Comparison of ENCODE assay signal across 2 cellular contexts in genomic region chr7:151238190-151238810, GRCh38.
TF ChIP-seq lines count a peak whose summit lies in the region.

No MANE protein-coding gene starts in this region.

TF ChIP-seq in SK-N-SH, 30 proteins besides CTCF, POLR2A, EP300 and RAD21:
- TF ChIP-seq EZH2phosphoT487 (IDR thresholded peaks at IDR 0.05; ENCODE audit: borderline replicate concordance, low read depth) (no peak), TCF12 (IDR thresholded peaks at IDR 0.05) (no peak), PBX3 (IDR thresholded peaks at IDR 0.05) (no peak), IRF3 (IDR thresholded peaks at IDR 0.05; ENCODE audit: low read depth, low read length) (no peak), CHD2 (IDR thresholded peaks at IDR 0.05; ENCODE audit: low read length, partially characterized antibody) (no peak), SIN3A (IDR thresholded peaks at IDR 0.05; ENCODE audit: borderline replicate concordance, low read depth, low read length) (no peak), RCOR1 (IDR thresholded peaks at IDR 0.05; ENCODE audit: low read length) (no peak), FOSL2 (IDR thresholded peaks at IDR 0.05; ENCODE audit: borderline replicate concordance, low read depth) (no peak), MEF2A (IDR thresholded peaks at IDR 0.05; ENCODE audit: borderline replicate concordance, low read depth) (no peak), FOXJ3 (CRISPR knock-in tag; IDR thresholded peaks at IDR 0.05) (no peak), TEAD4 (IDR thresholded peaks at IDR 0.05; ENCODE audit: borderline replicate concordance, insufficient read depth) (no peak), MAX (IDR thresholded peaks at IDR 0.05; ENCODE audit: low read depth) (no peak), YY1 (IDR thresholded peaks at IDR 0.05; ENCODE audit: low read depth) (no peak), ELF1 (IDR thresholded peaks at IDR 0.05) (no peak), NRF1 (IDR thresholded peaks at IDR 0.05; ENCODE audit: low read depth, low read length) (no peak), RFX5 (IDR thresholded peaks at IDR 0.05; ENCODE audit: low read length) (no peak)

TF ChIP-seq in SK-N-SH treated with all-trans-retinoic acid at 6 μM for 48 hours, 23 proteins besides CTCF, POLR2A, EP300 and RAD21:
- TF ChIP-seq TOX (CRISPR knock-in tag; IDR thresholded peaks at IDR 0.05; ENCODE audit: borderline replicate concordance) (no peak), ZNF8 (CRISPR knock-in tag; IDR thresholded peaks at IDR 0.05) (no peak), PPARA (CRISPR knock-in tag; IDR thresholded peaks at IDR 0.05; ENCODE audit: borderline replicate concordance) (no peak), ARNTL (CRISPR knock-in tag; IDR thresholded peaks at IDR 0.05; ENCODE audit: borderline replicate concordance, low read depth) (no peak), ZNF565 (CRISPR knock-in tag; conservative IDR thresholded peaks at IDR 0.05; ENCODE audit: low read depth) (no peak), OSR1 (CRISPR knock-in tag; IDR thresholded peaks at IDR 0.05) (no peak), ZNF70 (CRISPR knock-in tag; IDR thresholded peaks at IDR 0.05) (no peak), CSDC2 (CRISPR knock-in tag; IDR thresholded peaks at IDR 0.05) (no peak), CREB5 (CRISPR knock-in tag; IDR thresholded peaks at IDR 0.05; ENCODE audit: low read depth) (no peak), TCF4 (CRISPR knock-in tag; IDR thresholded peaks at IDR 0.05; ENCODE audit: borderline replicate concordance) (no peak), ISL1 (CRISPR knock-in tag; IDR thresholded peaks at IDR 0.05) (no peak)
- TF ChIP-seq, protein P1, sequence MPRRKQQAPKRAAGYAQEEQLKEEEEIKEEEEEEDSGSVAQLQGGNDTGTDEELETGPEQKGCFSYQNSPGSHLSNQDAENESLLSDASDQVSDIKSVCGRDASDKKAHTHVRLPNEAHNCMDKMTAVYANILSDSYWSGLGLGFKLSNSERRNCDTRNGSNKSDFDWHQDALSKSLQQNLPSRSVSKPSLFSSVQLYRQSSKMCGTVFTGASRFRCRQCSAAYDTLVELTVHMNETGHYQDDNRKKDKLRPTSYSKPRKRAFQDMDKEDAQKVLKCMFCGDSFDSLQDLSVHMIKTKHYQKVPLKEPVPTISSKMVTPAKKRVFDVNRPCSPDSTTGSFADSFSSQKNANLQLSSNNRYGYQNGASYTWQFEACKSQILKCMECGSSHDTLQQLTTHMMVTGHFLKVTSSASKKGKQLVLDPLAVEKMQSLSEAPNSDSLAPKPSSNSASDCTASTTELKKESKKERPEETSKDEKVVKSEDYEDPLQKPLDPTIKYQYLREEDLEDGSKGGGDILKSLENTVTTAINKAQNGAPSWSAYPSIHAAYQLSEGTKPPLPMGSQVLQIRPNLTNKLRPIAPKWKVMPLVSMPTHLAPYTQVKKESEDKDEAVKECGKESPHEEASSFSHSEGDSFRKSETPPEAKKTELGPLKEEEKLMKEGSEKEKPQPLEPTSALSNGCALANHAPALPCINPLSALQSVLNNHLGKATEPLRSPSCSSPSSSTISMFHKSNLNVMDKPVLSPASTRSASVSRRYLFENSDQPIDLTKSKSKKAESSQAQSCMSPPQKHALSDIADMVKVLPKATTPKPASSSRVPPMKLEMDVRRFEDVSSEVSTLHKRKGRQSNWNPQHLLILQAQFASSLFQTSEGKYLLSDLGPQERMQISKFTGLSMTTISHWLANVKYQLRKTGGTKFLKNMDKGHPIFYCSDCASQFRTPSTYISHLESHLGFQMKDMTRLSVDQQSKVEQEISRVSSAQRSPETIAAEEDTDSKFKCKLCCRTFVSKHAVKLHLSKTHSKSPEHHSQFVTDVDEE (CRISPR knock-in tag; IDR thresholded peaks at IDR 0.05), result no peak
- TF ChIP-seq, protein P2, sequence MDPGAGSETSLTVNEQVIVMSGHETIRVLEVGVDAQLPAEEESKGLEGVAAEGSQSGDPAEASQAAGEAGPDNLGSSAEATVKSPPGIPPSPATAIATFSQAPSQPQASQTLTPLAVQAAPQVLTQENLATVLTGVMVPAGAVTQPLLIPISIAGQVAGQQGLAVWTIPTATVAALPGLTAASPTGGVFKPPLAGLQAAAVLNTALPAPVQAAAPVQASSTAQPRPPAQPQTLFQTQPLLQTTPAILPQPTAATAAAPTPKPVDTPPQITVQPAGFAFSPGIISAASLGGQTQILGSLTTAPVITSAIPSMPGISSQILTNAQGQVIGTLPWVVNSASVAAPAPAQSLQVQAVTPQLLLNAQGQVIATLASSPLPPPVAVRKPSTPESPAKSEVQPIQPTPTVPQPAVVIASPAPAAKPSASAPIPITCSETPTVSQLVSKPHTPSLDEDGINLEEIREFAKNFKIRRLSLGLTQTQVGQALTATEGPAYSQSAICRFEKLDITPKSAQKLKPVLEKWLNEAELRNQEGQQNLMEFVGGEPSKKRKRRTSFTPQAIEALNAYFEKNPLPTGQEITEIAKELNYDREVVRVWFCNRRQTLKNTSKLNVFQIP (CRISPR knock-in tag; IDR thresholded peaks at IDR 0.05; ENCODE audit: borderline replicate concordance, low read depth), result no peak
- TF ChIP-seq, protein P3, sequence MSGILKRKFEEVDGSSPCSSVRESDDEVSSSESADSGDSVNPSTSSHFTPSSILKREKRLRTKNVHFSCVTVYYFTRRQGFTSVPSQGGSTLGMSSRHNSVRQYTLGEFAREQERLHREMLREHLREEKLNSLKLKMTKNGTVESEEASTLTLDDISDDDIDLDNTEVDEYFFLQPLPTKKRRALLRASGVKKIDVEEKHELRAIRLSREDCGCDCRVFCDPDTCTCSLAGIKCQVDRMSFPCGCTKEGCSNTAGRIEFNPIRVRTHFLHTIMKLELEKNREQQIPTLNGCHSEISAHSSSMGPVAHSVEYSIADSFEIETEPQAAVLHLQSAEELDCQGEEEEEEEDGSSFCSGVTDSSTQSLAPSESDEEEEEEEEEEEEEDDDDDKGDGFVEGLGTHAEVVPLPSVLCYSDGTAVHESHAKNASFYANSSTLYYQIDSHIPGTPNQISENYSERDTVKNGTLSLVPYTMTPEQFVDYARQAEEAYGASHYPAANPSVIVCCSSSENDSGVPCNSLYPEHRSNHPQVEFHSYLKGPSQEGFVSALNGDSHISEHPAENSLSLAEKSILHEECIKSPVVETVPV (CRISPR knock-in tag; IDR thresholded peaks at IDR 0.05), result no peak
